In genomic region chr4:185212566-185212965, GRCh38 we compare ENCODE assay signal across 19 cellular contexts. TPM values are rescaled to one million over a fixed set of nuclear protein-coding genes. Genes with fewer than 3 reads are reported as not detected.
DNase-seq lines count a peak whose midpoint lies in the region; ATAC-seq and TF ChIP-seq lines count a peak whose summit lies in the region.
"Had no signal": no experiment of that assay in that cellular context is flagged by ENCODE, and none has a peak within 500 bp of the region (broad histone marks: within the 10 kb centered on the region; RNA-seq: fewer than 3 reads in every experiment).

No MANE protein-coding gene starts in this region.

- no peak for DNase-seq in CD4-positive, alpha-beta memory T cell
- DNase-seq in chondrocyte (ENCODE audit: low spot score) (no peak), osteoblast (ENCODE audit: insufficient read length, low spot score, missing footprints) (peak; percentile 83), hypothalamus (lab: John Stamatoyannopoulos, UW) (no peak)
- DNase-seq in effector CD8-positive, alpha-beta T cell (lab: John Stamatoyannopoulos, UW): no peak
- no peak for DNase-seq in activated CD4-positive, alpha-beta T cell treated with anti-CD3 and anti-CD28 coated beads, Interleukin-2, amount 10 ng/mL, durations not matched to agents 7 days and 5 days
- DNase-seq: activated CD4-positive, alpha-beta memory T cell treated with anti-CD3 and anti-CD28 coated beads for 36 hours; activated effector memory CD4-positive, alpha-beta T cell treated with anti-CD3 and anti-CD28 coated beads, Interleukin-2, amount 50 U/mL, for 16 hours; DMS79 treated with DMSO at 0.1 percent for 48 hours; KBM-7; NCI-H1436; NCI-H524 treated with DMSO at 0.1 percent for 48 hours; nephron progenitor cell had no signal

- no peak overlapping the region for H3K27ac ChIP-seq in CD4-positive, alpha-beta memory T cell (ENCODE audit: low read depth, low read length)
- no peak overlapping the region for H3K27ac ChIP-seq in osteoblast (ENCODE audit: low read depth, low read length)
- H3K27ac ChIP-seq: breast epithelium had no signal

- peak overlapping the region in 4 of 7 donors; percentile 25 to 47 (median 35) for H3K27ac Mint-ChIP-seq in CD4-positive, alpha-beta memory T cell
- peak overlapping the region; percentile 61 for H3K27ac Mint-ChIP-seq in chondrocyte (ENCODE audit: unreplicated experiment)
- no peak overlapping the region for H3K27ac Mint-ChIP-seq in activated CD4-positive, alpha-beta T cell treated with anti-CD3 and anti-CD28 coated beads, Interleukin-2, amount 10 ng/mL, durations not matched to agents 7 days and 5 days
- H3K27ac Mint-ChIP-seq: activated CD4-positive, alpha-beta memory T cell treated with anti-CD3 and anti-CD28 coated beads for 36 hours; mesothelial cell of epicardium; nephron progenitor cell; WTC11 had no signal

- H2AFZ ChIP-seq in osteoblast (ENCODE audit: low read length): no peak overlapping the region

- H3K9me3 ChIP-seq in CD4-positive, alpha-beta memory T cell (ENCODE audit: control insufficient read depth in 1 of 2, low read length in 2 of 2): no peaks in the 10 kb centered on the region
- no peaks in the 10 kb centered on the region for H3K9me3 ChIP-seq in osteoblast (ENCODE audit: low read depth, low read length)
- H3K9me3 ChIP-seq: breast epithelium had no signal

- in situ Hi-C loops in GM18951 (cut with MboI; ENCODE audit: low sequenced_read_pairs, unreplicated experiment): no loop called here

- H3K4me3 ChIP-seq in CD4-positive, alpha-beta memory T cell (ENCODE audit: low read length in 2 of 2): no peak overlapping the region
- H3K4me3 ChIP-seq in osteoblast (ENCODE audit: insufficient read depth, low read length): no peak overlapping the region
- H3K4me3 ChIP-seq: breast epithelium had no signal

- H3K27me3 Mint-ChIP-seq in CD4-positive, alpha-beta memory T cell: no peaks in the 10 kb centered on the region
- H3K27me3 Mint-ChIP-seq in chondrocyte (ENCODE audit: low read depth): no peaks in the 10 kb centered on the region
- H3K27me3 Mint-ChIP-seq in activated CD4-positive, alpha-beta T cell treated with anti-CD3 and anti-CD28 coated beads, Interleukin-2, amount 10 ng/mL, durations not matched to agents 7 days and 5 days: peaks cover 15% of the 10 kb centered on the region
- H3K27me3 Mint-ChIP-seq: activated CD4-positive, alpha-beta memory T cell treated with anti-CD3 and anti-CD28 coated beads for 36 hours had no signal

- H3K36me3 Mint-ChIP-seq in CD4-positive, alpha-beta memory T cell: peaks cover 0 to 12% of the 10 kb centered on the region in 2 donors
- H3K36me3 Mint-ChIP-seq in chondrocyte (ENCODE audit: low read depth): no peaks in the 10 kb centered on the region
- peaks cover 9% of the 10 kb centered on the region for H3K36me3 Mint-ChIP-seq in activated CD4-positive, alpha-beta T cell treated with anti-CD3 and anti-CD28 coated beads, Interleukin-2, amount 10 ng/mL, durations not matched to agents 7 days and 5 days (ENCODE audit: low read depth)
- H3K36me3 Mint-ChIP-seq: activated CD4-positive, alpha-beta memory T cell treated with anti-CD3 and anti-CD28 coated beads for 36 hours; mesothelial cell of epicardium; WTC11 had no signal

- ATAC-seq in GM18519 (IDR thresholded peaks at IDR 0.05; ENCODE audit: low FRiP score, unreplicated experiment): no peak
- ATAC-seq: HCT116, WTC11 had no signal

- peaks cover 35% of the 10 kb centered on the region for H4K20me1 ChIP-seq in osteoblast (ENCODE audit: insufficient read depth, low read length)

- peaks cover 72% of the 10 kb centered on the region for H3K79me2 ChIP-seq in osteoblast (ENCODE audit: insufficient read depth, low read length)

- H3K4me2 ChIP-seq in osteoblast (ENCODE audit: insufficient read depth, low read length): peak overlapping the region; percentile 83

- CTCF ChIA-PET in CD4-positive, alpha-beta memory T cell (lab: Charles Lee; ENCODE audit: partially characterized antibody): interaction anchor here (0.9 to 1.6 kb wide), 3 partner anchors 14 to 96 kb away, joined by 3 to 4 read pairs (median 3); no protein-coding TSS in a partner anchor
- CTCF ChIA-PET in activated CD4-positive, alpha-beta T cell treated with anti-CD3 and anti-CD28 coated beads, Interleukin-2, amount 10 ng/mL, durations not matched to agents 7 days and 5 days (lab: Charles Lee): interaction anchor here (0.8 to 0.9 kb wide), 2 partner anchors 16 to 76 kb away, joined by 3 read pairs; no protein-coding TSS in a partner anchor

- peak; percentile 5 for TF ChIP-seq POLR2A in GM18951 (IDR thresholded peaks at IDR 0.05; ENCODE audit: extremely low read depth, insufficient read depth, insufficient read length)

- no peaks in the 10 kb centered on the region for H3K27me3 ChIP-seq in CD4-positive, alpha-beta memory T cell (ENCODE audit: insufficient read depth, low read length)
- H3K27me3 ChIP-seq in osteoblast (ENCODE audit: insufficient read depth, low read length): no peaks in the 10 kb centered on the region
- H3K27me3 ChIP-seq: breast epithelium had no signal

- intact Hi-C loops in CD4-positive, alpha-beta memory T cell (cut with micrococcal nuclease): no loop called here

- peaks cover 31% of the 10 kb centered on the region for H3K4me1 ChIP-seq in CD4-positive, alpha-beta memory T cell (ENCODE audit: insufficient read depth, low read length)
- H3K4me1 ChIP-seq in osteoblast (ENCODE audit: insufficient read depth, low read length): peaks cover 25% of the 10 kb centered on the region

- peaks cover 0 to 4% (median 0%) of the 10 kb centered on the region in 8 donors for H3K9me3 Mint-ChIP-seq in CD4-positive, alpha-beta memory T cell
- no peaks in the 10 kb centered on the region for H3K9me3 Mint-ChIP-seq in chondrocyte (ENCODE audit: low read depth)
- H3K9me3 Mint-ChIP-seq in activated CD4-positive, alpha-beta T cell treated with anti-CD3 and anti-CD28 coated beads, Interleukin-2, amount 10 ng/mL, durations not matched to agents 7 days and 5 days: no peaks in the 10 kb centered on the region
- H3K9me3 Mint-ChIP-seq: activated CD4-positive, alpha-beta memory T cell treated with anti-CD3 and anti-CD28 coated beads for 36 hours; mesothelial cell of epicardium; nephron progenitor cell; WTC11 had no signal

- TF ChIP-seq CTCF in chondrocyte (IDR thresholded peaks at IDR 0.05) (no peak), osteoblast (IDR thresholded peaks at IDR 0.05; ENCODE audit: extremely low read depth, low read depth, low read length) (no peak)

- peak overlapping the region in 1 of 8 donors; percentile 5 for H3K4me3 Mint-ChIP-seq in CD4-positive, alpha-beta memory T cell
- peak overlapping the region; percentile 25 for H3K4me3 Mint-ChIP-seq in chondrocyte (ENCODE audit: unreplicated experiment)
- H3K4me3 Mint-ChIP-seq in activated CD4-positive, alpha-beta T cell treated with anti-CD3 and anti-CD28 coated beads, Interleukin-2, amount 10 ng/mL, durations not matched to agents 7 days and 5 days: no peak overlapping the region
- H3K4me3 Mint-ChIP-seq: activated CD4-positive, alpha-beta memory T cell treated with anti-CD3 and anti-CD28 coated beads for 36 hours; mesothelial cell of epicardium; WTC11 had no signal

- H3K4me1 Mint-ChIP-seq in CD4-positive, alpha-beta memory T cell: peaks cover 32 to 58% (median 40%) of the 10 kb centered on the region in 4 donors
- H3K4me1 Mint-ChIP-seq in chondrocyte (ENCODE audit: low read depth): peaks cover 58% of the 10 kb centered on the region
- peaks cover 23% of the 10 kb centered on the region for H3K4me1 Mint-ChIP-seq in activated CD4-positive, alpha-beta T cell treated with anti-CD3 and anti-CD28 coated beads, Interleukin-2, amount 10 ng/mL, durations not matched to agents 7 days and 5 days

- H3K36me3 ChIP-seq in CD4-positive, alpha-beta memory T cell (ENCODE audit: insufficient read depth, low read length): no peaks in the 10 kb centered on the region
- H3K36me3 ChIP-seq in osteoblast (ENCODE audit: insufficient read depth, low read length): peaks cover 3% of the 10 kb centered on the region
- H3K36me3 ChIP-seq: breast epithelium had no signal

- POLR2A ChIA-PET in CD4-positive, alpha-beta memory T cell (lab: Charles Lee; ENCODE audit: partially characterized antibody): interaction anchor here (0.9 to 1.0 kb wide), 3 partner anchors 8 to 214 kb away, joined by 3 to 6 read pairs (median 4); partner anchors contain the start of genes CFAP97 and UFSP2
- POLR2A ChIA-PET in activated CD4-positive, alpha-beta T cell treated with anti-CD3 and anti-CD28 coated beads, Interleukin-2, amount 10 ng/mL, durations not matched to agents 7 days and 5 days (lab: Charles Lee): no interaction called here

RNA-seq across cellular contexts. Expression of gene SNX25, which starts 3.2 kb away (rescaled TPM):
- total RNA-seq in CD4-positive, alpha-beta memory T cell: 10 to 100 TPM; 23.0 to 24.5 TPM
- polyA plus RNA-seq in CD4-positive, alpha-beta memory T cell: 1 to 10 TPM; 3.5 to 8.4 TPM
- total RNA-seq in chondrocyte (53.5 to 57.5 TPM (median 53.6 TPM) in 3 replicates), osteoblast (66.3 and 98.1 TPM in 2 replicates)
- total RNA-seq in activated CD4-positive, alpha-beta T cell treated with anti-CD3 and anti-CD28 coated beads, Interleukin-2, amount 10 ng/mL, durations not matched to agents 7 days and 5 days: 10 to 100 TPM in 1 of 2 experiments, 1 to 10 TPM in 1; 9.0 to 12.0 TPM

RNA-seq across cellular contexts. Expression of gene CFAP97, which starts 8.8 kb away (rescaled TPM):
- 10 to 100 TPM; 41.6 to 41.9 TPM for total RNA-seq in CD4-positive, alpha-beta memory T cell
- 100 to 1,000 TPM; 123 to 128 TPM for polyA plus RNA-seq in CD4-positive, alpha-beta memory T cell
- total RNA-seq in chondrocyte (48.5 to 53.1 TPM (median 50.1 TPM) in 3 replicates), osteoblast (74.3 and 77.1 TPM in 2 replicates)
- 10 to 100 TPM; 32.4 to 44.3 TPM for total RNA-seq in activated CD4-positive, alpha-beta T cell treated with anti-CD3 and anti-CD28 coated beads, Interleukin-2, amount 10 ng/mL, durations not matched to agents 7 days and 5 days
